In genomic region chr17:6755281-6755680, GRCh38 we compare ENCODE assay signal across 8 cellular contexts. TPM values are rescaled to one million over a fixed set of nuclear protein-coding genes. Genes with fewer than 3 reads are reported as not detected.
DNase-seq lines count a peak whose midpoint lies in the region; ATAC-seq and TF ChIP-seq lines count a peak whose summit lies in the region.

No MANE protein-coding gene starts in this region.

- no peak for TF ChIP-seq CTCF in CD4-positive, alpha-beta T cell (IDR thresholded peaks at IDR 0.05)
- no peak for TF ChIP-seq CTCF in Peyer's patch (IDR thresholded peaks at IDR 0.05)
- no peak for TF ChIP-seq CTCF in prostate gland (IDR thresholded peaks at IDR 0.05)

- H3K4me3 ChIP-seq in Peyer's patch (peak overlapping the region; percentile 53 to 70 (median 59)), prostate gland (peak overlapping the region; percentile 25 to 33)

- POLR2A ChIA-PET in CD4-positive, alpha-beta T cell (lab: Charles Lee), result interaction anchor here (1.1 to 1.4 kb wide), 2 partner anchors 89 to 104 kb away, joined by 3 to 5 read pairs; partner anchors contain the start of genes C17orf100 and MED31

- H3K9me3 Mint-ChIP-seq in CD4-positive, alpha-beta T cell, result no peaks in the 10 kb centered on the region

- H3K4me3 Mint-ChIP-seq in CD4-positive, alpha-beta T cell, result peak overlapping the region; percentile 95

- no peaks in the 10 kb centered on the region for H3K27me3 Mint-ChIP-seq in CD4-positive, alpha-beta T cell

- no peak overlapping the region for H3K27ac ChIP-seq in CD4-positive, alpha-beta T cell (ENCODE audit: low read depth, low read length)
- H3K27ac ChIP-seq in Peyer's patch, result peak overlapping the region; percentile 75 to 86 (median 80)
- H3K27ac ChIP-seq in prostate gland, result peak overlapping the region; percentile 71 to 76

- no peaks in the 10 kb centered on the region for H3K27me3 ChIP-seq in CD4-positive, alpha-beta T cell (ENCODE audit: control insufficient read depth, insufficient read depth, low read length)
- no peaks in the 10 kb centered on the region for H3K27me3 ChIP-seq in Peyer's patch
- no peaks in the 10 kb centered on the region for H3K27me3 ChIP-seq in prostate gland (replicated peaks; ENCODE audit: insufficient read depth)

- no peak for DNase-seq in CD4-positive, alpha-beta T cell
- DNase-seq in Peyer's patch (no peak), fibroblast of peridontal ligament (ENCODE audit: extremely low read depth) (peak; percentile 67), prostate gland (ENCODE audit: low spot score) (no peak), NCI-H524 (lab: John Stamatoyannopoulos, UW) (no peak), NCI-H226 (no peak)
- DNase-seq in activated CD4-positive, alpha-beta T cell treated with anti-CD3 and anti-CD28 coated beads, Interleukin-2, amount 50 U/mL, for 4 hours, result no peak

- H3K36me3 Mint-ChIP-seq in CD4-positive, alpha-beta T cell (ENCODE audit: low read depth), result peaks cover 44% of the 10 kb centered on the region

- ATAC-seq in CD4-positive, alpha-beta T cell (ENCODE audit: poor library complexity), result no peak
- ATAC-seq in HG02870 (IDR thresholded peaks at IDR 0.05; ENCODE audit: unreplicated experiment), result no peak

- H3K27ac Mint-ChIP-seq in CD4-positive, alpha-beta T cell, result peak overlapping the region; percentile 86

- intact Hi-C loops in CD4-positive, alpha-beta T cell (cut with DNase I, micrococcal nuclease), result loop anchor here (5.0 to 10.0 kb wide), 2 partner anchors 103 to 260 kb away; partner anchors contain the start of genes C17orf100 (in 2 of the 2), MED31 (in 2 of the 2) and RNASEK (in 1 of the 2)
- intact Hi-C loops in prostate gland (cut with DNase I), result no loop called here

- WGBS in prostate gland, result 69% methylated on average over 5 of the region's 5 CpGs

- H3K4me1 ChIP-seq in Peyer's patch (peaks cover 0 to 41% (median 6%) of the 10 kb centered on the region in 4 donors), prostate gland (replicated peaks) (no peaks in the 10 kb centered on the region)

- H3K36me3 ChIP-seq in Peyer's patch (peaks cover 0 to 24% (median 0%) of the 10 kb centered on the region in 3 donors), prostate gland (no peaks in the 10 kb centered on the region)

- peaks cover 57% of the 10 kb centered on the region for H3K4me1 Mint-ChIP-seq in CD4-positive, alpha-beta T cell (ENCODE audit: low read depth)

- no peak for TF ChIP-seq POLR2A in Peyer's patch (IDR thresholded peaks at IDR 0.05)
- no peak for TF ChIP-seq POLR2A in prostate gland (IDR thresholded peaks at IDR 0.05)

- H3K9me3 ChIP-seq in CD4-positive, alpha-beta T cell (ENCODE audit: control insufficient read depth, low read length), result no peaks in the 10 kb centered on the region
- H3K9me3 ChIP-seq in Peyer's patch, result no peaks in the 10 kb centered on the region
- no peaks in the 10 kb centered on the region for H3K9me3 ChIP-seq in prostate gland

- CTCF ChIA-PET in CD4-positive, alpha-beta T cell (lab: Charles Lee), result no interaction called here

RNA-seq across cellular contexts. Expression of gene XAF1, which starts 0.6 kb away (rescaled TPM):
- 10 to 100 TPM; 24.9 to 26.2 TPM for total RNA-seq in CD4-positive, alpha-beta T cell
- 100 to 1,000 TPM in 1 of 4 donors, 10 to 100 TPM in 3; 29.9 to 218 (median 36.3) TPM for total RNA-seq in Peyer's patch
- 10 to 100 TPM; 10.4 to 21.8 TPM for total RNA-seq in prostate gland

RNA-seq across cellular contexts. Expression of gene FBXO39, which starts 20.7 kb away (rescaled TPM):
- total RNA-seq in CD4-positive, alpha-beta T cell, result under 1 TPM; 0.36 to 0.71 TPM
- total RNA-seq in Peyer's patch (1 to 10 TPM in 1 of 4 donors, under 1 TPM in 1, not detected in 2; 0.53 to 4.1 TPM), prostate gland (1 to 10 TPM; 2.5 to 3.6 TPM)

RNA-seq across cellular contexts. Expression of gene SLC13A5, which starts 42.1 kb away (rescaled TPM):
- total RNA-seq in CD4-positive, alpha-beta T cell, result not detected
- total RNA-seq in Peyer's patch, result not detected
- total RNA-seq in prostate gland, result 1 to 10 TPM; 1.1 to 1.6 TPM
